In the genomic region with DNA sequence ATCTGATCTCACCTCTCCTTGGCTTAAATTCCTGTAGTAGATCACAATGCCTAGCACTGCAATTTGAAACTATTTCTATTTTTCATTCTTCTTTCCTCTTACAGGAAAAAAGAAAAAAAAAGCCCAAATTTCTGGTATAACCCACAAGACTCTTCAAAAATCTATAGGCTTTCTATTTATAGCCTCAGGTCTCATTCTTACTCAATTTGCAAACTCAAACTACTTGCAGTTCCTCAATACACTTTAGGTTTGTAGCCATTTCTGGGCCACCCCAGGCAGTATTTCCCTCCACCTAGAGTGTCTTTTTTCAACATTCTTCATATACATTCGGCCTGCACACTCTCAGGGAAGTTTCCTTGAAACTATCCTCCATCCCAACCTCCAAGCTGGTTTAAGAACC, we compare ENCODE assay signal across 13 cellular contexts.
DNase-seq lines count a peak whose midpoint lies in the region; ATAC-seq, FAIRE-seq and TF ChIP-seq lines count a peak whose summit lies in the region.
"Had no signal": no experiment of that assay in that cellular context is flagged by ENCODE, and none has a peak within 500 bp of the region (broad histone marks: within the 10 kb centered on the region; RNA-seq: fewer than 3 reads in every experiment).

No MANE protein-coding gene starts in this region.

- DNase-seq in GM12891 (ENCODE audit: insufficient read length, low spot score), result no peak
- no peak for DNase-seq in NK-92 (lab: John Stamatoyannopoulos, UW; ENCODE audit: unreplicated experiment)
- DNase-seq in AG08395 (ENCODE audit: low spot score), result no peak
- no peak for DNase-seq in activated CD8-positive, alpha-beta memory T cell treated with anti-CD3 and anti-CD28 coated beads, Interleukin-2, amount 50 U/mL, for 4 hours
- DNase-seq: activated gamma-delta T cell treated with Interleukin-2 at 50 U/mL for 16 hours, gastrocnemius medialis, NCI-H1092, trophoblast cell had no signal

- ATAC-seq in GM19452 (IDR thresholded peaks at IDR 0.05; ENCODE audit: unreplicated experiment) (peak; percentile 94), HG02884 (IDR thresholded peaks at IDR 0.05; ENCODE audit: unreplicated experiment) (peak; percentile 97), HG03571 (IDR thresholded peaks at IDR 0.05; ENCODE audit: unreplicated experiment) (peak; percentile 96)
- ATAC-seq in activated CD4-positive, CD25-positive, alpha-beta regulatory T cell treated with anti-CD3 and anti-CD28 coated beads, Interleukin-2, amount 50 U/mL, for 24 hours, result no peak
- ATAC-seq: gastrocnemius medialis had no signal

- FAIRE-seq in GM12891 (lab: Jason Lieb, UNC), result peak; percentile 87
- FAIRE-seq: colon had no signal

- no peak for TF ChIP-seq POLR2A in GM12891 (IDR thresholded peaks at IDR 0.05; ENCODE audit: low read depth, low read length)

TF ChIP-seq in GM12891, 5 proteins besides CTCF, POLR2A, EP300 and RAD21:
- TF ChIP-seq SPI1 (IDR thresholded peaks at IDR 0.05; ENCODE audit: low read depth, low read length) (peak; percentile 97), TAF1 (IDR thresholded peaks at IDR 0.05; ENCODE audit: low read depth, low read length) (no peak)

Comparison
In these comparisons a context has a peak if more than half of its experiments do, and no peak if none do; other contexts are left out.
1. ATAC-seq: peak in GM19452 (single experiment), HG02884 (single experiment) and HG03571 (single experiment); none in activated CD4-positive, CD25-positive, alpha-beta regulatory T cell treated with anti-CD3 and anti-CD28 coated beads, Interleukin-2, amount 50 U/mL, for 24 hours (0 of 2).